Comparison of ENCODE assay signal across 11 cellular contexts in the genomic region with DNA sequence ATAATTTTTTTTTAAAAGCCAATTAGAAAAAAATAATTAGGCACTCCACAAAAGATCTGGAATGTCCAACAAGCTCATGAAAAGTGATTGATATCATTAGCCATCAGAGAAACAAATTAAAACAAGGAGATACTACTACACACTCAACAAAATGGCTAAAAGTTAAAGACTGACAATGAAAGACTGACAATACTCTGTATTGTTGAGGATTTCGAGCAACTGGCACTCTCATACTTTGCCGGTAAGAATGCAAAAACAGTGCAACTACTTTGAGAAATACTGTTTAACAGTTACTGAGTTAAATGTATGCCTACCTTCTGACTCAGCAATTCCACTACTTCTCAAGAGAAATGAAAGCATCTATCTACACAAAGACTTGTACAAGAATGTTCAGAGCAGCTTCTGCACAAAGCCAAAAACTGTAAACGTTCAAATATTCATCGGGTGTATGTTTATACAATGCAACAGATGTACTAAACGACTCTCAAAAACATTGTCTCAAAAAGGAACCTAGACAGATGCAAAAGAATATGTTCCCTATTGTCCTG. TPM values are rescaled to one million over a fixed set of nuclear protein-coding genes. Genes with fewer than 3 reads are reported as not detected.
DNase-seq lines count a peak whose midpoint lies in the region; ATAC-seq and TF ChIP-seq lines count a peak whose summit lies in the region.
"Had no signal": no experiment of that assay in that cellular context is flagged by ENCODE, and none has a peak within 500 bp of the region (broad histone marks: within the 10 kb centered on the region; RNA-seq: fewer than 3 reads in every experiment).

No MANE protein-coding gene starts in this region.

- peaks cover 43% of the 10 kb centered on the region for H3K4me1 Mint-ChIP-seq in activated T-cell treated with anti-CD3 and anti-CD28 coated beads, Interleukin-2, amount 50 U/mL, for 72 hours (ENCODE audit: low read depth)
- H3K4me1 Mint-ChIP-seq in activated T-helper 17 cell treated with anti-CD3 and anti-CD28 coated beads, Interleukin-2, amount 50 U/mL, for 72 hours = peaks cover 8% of the 10 kb centered on the region

- peaks cover 0 to 1% of the 10 kb centered on the region in 2 donors for H3K36me3 Mint-ChIP-seq in activated T-cell treated with anti-CD3 and anti-CD28 coated beads, Interleukin-2, amount 50 U/mL, for 72 hours (ENCODE audit: insufficient read depth in 2 of 2)
- peaks cover 6% of the 10 kb centered on the region for H3K36me3 Mint-ChIP-seq in activated T-helper 17 cell treated with anti-CD3 and anti-CD28 coated beads, Interleukin-2, amount 50 U/mL, for 72 hours (ENCODE audit: low read depth)

- H3K27me3 Mint-ChIP-seq in activated T-cell treated with anti-CD3 and anti-CD28 coated beads, Interleukin-2, amount 50 U/mL, for 72 hours (ENCODE audit: low read depth) = no peaks in the 10 kb centered on the region
- H3K27me3 Mint-ChIP-seq in activated T-helper 17 cell treated with anti-CD3 and anti-CD28 coated beads, Interleukin-2, amount 50 U/mL, for 72 hours = no peaks in the 10 kb centered on the region

- TF ChIP-seq CTCF in tibial nerve (IDR thresholded peaks at IDR 0.05) = no peak

- peak overlapping the region; percentile 76 for H3K27ac Mint-ChIP-seq in activated T-cell treated with anti-CD3 and anti-CD28 coated beads, Interleukin-2, amount 50 U/mL, for 72 hours
- H3K27ac Mint-ChIP-seq in activated T-helper 17 cell treated with anti-CD3 and anti-CD28 coated beads, Interleukin-2, amount 50 U/mL, for 72 hours = no peak overlapping the region

- no peaks in the 10 kb centered on the region for H3K9me3 Mint-ChIP-seq in activated T-cell treated with anti-CD3 and anti-CD28 coated beads, Interleukin-2, amount 50 U/mL, for 72 hours
- H3K9me3 Mint-ChIP-seq in activated T-helper 17 cell treated with anti-CD3 and anti-CD28 coated beads, Interleukin-2, amount 50 U/mL, for 72 hours = no peaks in the 10 kb centered on the region

- H3K9me3 ChIP-seq in iPS-20b (ENCODE audit: insufficient read depth, low read depth, low read length) = no peaks in the 10 kb centered on the region
- no peaks in the 10 kb centered on the region for H3K9me3 ChIP-seq in tibial nerve
- H3K9me3 ChIP-seq: left lung had no signal

- no peak overlapping the region for H3K27ac ChIP-seq in iPS-20b (ENCODE audit: low read length)
- peak overlapping the region in 3 of 4 donors; percentile 91 to 97 (median 96) for H3K27ac ChIP-seq in tibial nerve

- whole genome bisulfite sequencing in tibial nerve, 2 donors = 49 to 60% methylated on average over 5 of the region's 5 CpGs

- peaks cover 34% of the 10 kb centered on the region for H3K4me1 ChIP-seq in iPS-20b (ENCODE audit: insufficient read depth, low read length)
- peaks cover 0 to 48% (median 12%) of the 10 kb centered on the region in 4 donors for H3K4me1 ChIP-seq in tibial nerve

- no peak overlapping the region for H3K9ac ChIP-seq in iPS-20b (ENCODE audit: low read depth, low read length)

- no peaks in the 10 kb centered on the region for H3K27me3 ChIP-seq in iPS-20b (ENCODE audit: insufficient read depth, low read length)
- no peaks in the 10 kb centered on the region for H3K27me3 ChIP-seq in tibial nerve
- H3K27me3 ChIP-seq: left lung had no signal

- H3K36me3 ChIP-seq in iPS-20b (ENCODE audit: insufficient read depth, low read depth, low read length) = no peaks in the 10 kb centered on the region
- H3K36me3 ChIP-seq in tibial nerve = no peaks in the 10 kb centered on the region
- H3K36me3 ChIP-seq: left lung had no signal

- H3K4me3 Mint-ChIP-seq in activated T-cell treated with anti-CD3 and anti-CD28 coated beads, Interleukin-2, amount 50 U/mL, for 72 hours = peak overlapping the region; percentile 89 to 95
- H3K4me3 Mint-ChIP-seq in activated T-helper 17 cell treated with anti-CD3 and anti-CD28 coated beads, Interleukin-2, amount 50 U/mL, for 72 hours = peak overlapping the region; percentile 95

- no peak for DNase-seq in activated T-cell treated with anti-CD3 and anti-CD28 coated beads, Interleukin-2, amount 50 U/mL, for 72 hours
- no peak for DNase-seq in activated T-cell treated with anti-CD3 and anti-CD28 coated beads, Interleukin-2, amount 50 U/mL, for 1 hour
- no peak for DNase-seq in tibial nerve (ENCODE audit: low spot score in 2 of 2)
- no peak for DNase-seq in COR-L47 (lab: John Stamatoyannopoulos, UW)
- DNase-seq in DMS 273 treated with DMSO at 0.1 percent for 48 hours (lab: John Stamatoyannopoulos, UW) = no peak
- no peak for DNase-seq in NCI-H187 (lab: John Stamatoyannopoulos, UW)
- DNase-seq: left lung, NCI-H2107 had no signal

- TF ChIP-seq EP300 in tibial nerve (IDR thresholded peaks at IDR 0.05) = no peak

- H3K4me3 ChIP-seq in iPS-20b (ENCODE audit: low read length) (peak overlapping the region; percentile 85; the same call in 1 of the 2 replicates), tibial nerve (no peak overlapping the region)

- ATAC-seq in activated T-cell treated with anti-CD3 and anti-CD28 coated beads, Interleukin-2, amount 50 U/mL, for 72 hours (replicated peaks in 1 of 2) = no peak
- ATAC-seq in activated T-helper 17 cell treated with anti-CD3 and anti-CD28 coated beads, Interleukin-2, amount 50 U/mL, for 72 hours (replicated peaks) = no peak
- ATAC-seq: left lung, sciatic nerve had no signal

- no peak for TF ChIP-seq POLR2A in tibial nerve (IDR thresholded peaks at IDR 0.05)

RNA-seq across cellular contexts. Expression of gene INO80C, which starts 1.9 kb away (rescaled TPM):
- total RNA-seq in activated T-cell treated with anti-CD3 and anti-CD28 coated beads, Interleukin-2, amount 50 U/mL, for 72 hours = 10 to 100 TPM; 22.7 to 26.9 TPM
- 10 to 100 TPM; 20.6 to 22.0 TPM for total RNA-seq in activated T-helper 17 cell treated with anti-CD3 and anti-CD28 coated beads, Interleukin-2, amount 50 U/mL, for 72 hours
- total RNA-seq in tibial nerve = 10 to 100 TPM in 2 of 4 donors, 1 to 10 TPM in 2; 3.9 to 11.6 (median 8.8) TPM
